In the genomic region with DNA sequence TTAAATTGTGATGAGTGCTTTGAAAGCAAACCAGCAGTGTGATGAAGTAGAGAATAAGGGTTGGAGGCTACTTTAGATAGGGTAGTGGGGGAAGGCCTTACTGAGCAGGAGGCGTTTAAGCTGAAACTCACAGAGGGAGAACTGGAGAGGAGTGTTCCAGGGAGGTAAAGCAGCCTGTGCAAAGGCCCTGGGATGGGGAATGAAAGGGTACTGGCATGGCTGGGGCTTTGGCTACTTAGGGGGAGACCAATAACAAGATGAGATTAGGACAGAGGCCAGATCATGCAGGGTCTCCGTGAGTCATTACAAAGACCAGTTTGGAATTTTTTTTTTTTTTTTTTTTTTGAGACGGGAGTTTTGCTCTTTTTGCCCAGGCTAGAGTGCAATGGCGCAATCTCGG, we compare ENCODE assay signal across 9 cellular contexts. TPM values are rescaled to one million over a fixed set of nuclear protein-coding genes. Genes with fewer than 3 reads are reported as not detected.
DNase-seq lines count a peak whose midpoint lies in the region; ATAC-seq, FAIRE-seq and TF ChIP-seq lines count a peak whose summit lies in the region.
"Had no signal": no experiment of that assay in that cellular context is flagged by ENCODE, and none has a peak within 500 bp of the region (broad histone marks: within the 10 kb centered on the region; RNA-seq: fewer than 3 reads in every experiment).

No MANE protein-coding gene starts in this region.

- no peaks in the 10 kb centered on the region for H4K20me1 ChIP-seq in endothelial cell of umbilical vein (replicated peaks; ENCODE audit: control insufficient read depth, extremely low read depth, insufficient read depth, low read length)

- no peaks in the 10 kb centered on the region for H3K9me1 ChIP-seq in endothelial cell of umbilical vein (replicated peaks; ENCODE audit: control insufficient read depth, extremely low read depth, insufficient read depth, low read length)

- H3K4me1 ChIP-seq in Peyer's patch (peaks cover 4 to 51% (median 26%) of the 10 kb centered on the region in 4 donors), endothelial cell of umbilical vein (ENCODE audit: control insufficient read depth, extremely low read depth, insufficient read depth, low read length) (peaks cover 39% of the 10 kb centered on the region), rectal smooth muscle tissue (ENCODE audit: control insufficient read depth, insufficient read depth, low read length) (peaks cover 24% of the 10 kb centered on the region), foreskin keratinocyte (peaks cover 20% of the 10 kb centered on the region)

- no peak overlapping the region for H2AFZ ChIP-seq in endothelial cell of umbilical vein (ENCODE audit: low read depth, low read length)

- H3K27me3 ChIP-seq in Peyer's patch: no peaks in the 10 kb centered on the region
- H3K27me3 ChIP-seq in endothelial cell of umbilical vein (ENCODE audit: control insufficient read depth in 2 of 2, insufficient read depth in 2 of 2, low read length in 2 of 2): no peaks in the 10 kb centered on the region
- no peaks in the 10 kb centered on the region for H3K27me3 ChIP-seq in rectal smooth muscle tissue (ENCODE audit: control insufficient read depth, insufficient read depth, low read length)
- peaks cover 1% of the 10 kb centered on the region for H3K27me3 ChIP-seq in foreskin keratinocyte

- H3K36me3 ChIP-seq in Peyer's patch: peaks cover 0 to 2% (median 0%) of the 10 kb centered on the region in 3 donors
- H3K36me3 ChIP-seq in endothelial cell of umbilical vein (ENCODE audit: control insufficient read depth in 2 of 2, extremely low read depth in 1 of 2, insufficient read depth in 2 of 2, low read length in 2 of 2): peaks cover 0 to under 1% of the 10 kb centered on the region in 2 experiments
- no peaks in the 10 kb centered on the region for H3K36me3 ChIP-seq in rectal smooth muscle tissue (ENCODE audit: control insufficient read depth, insufficient read depth, low read length)

- H3K79me2 ChIP-seq in endothelial cell of umbilical vein (ENCODE audit: control insufficient read depth, insufficient read depth, low read length): peaks cover 44% of the 10 kb centered on the region

- peak overlapping the region; percentile 78 for H3K4me2 ChIP-seq in endothelial cell of umbilical vein (ENCODE audit: insufficient read depth, low read length)

- no peak for TF ChIP-seq CTCF in GM12875 (IDR thresholded peaks at IDR 0.05; ENCODE audit: borderline replicate concordance, insufficient read depth, low read depth, low read length)
- TF ChIP-seq CTCF in Peyer's patch (IDR thresholded peaks at IDR 0.05): no peak
- TF ChIP-seq CTCF in endothelial cell of umbilical vein (IDR thresholded peaks at IDR 0.05; ENCODE audit: extremely low read depth in 1 of 2, insufficient read depth in 1 of 2, low read depth in 1 of 2, low read length in 2 of 2): no peak
- no peak for TF ChIP-seq CTCF in foreskin keratinocyte (conservative IDR thresholded peaks at IDR 0.05)

- no peak for FAIRE-seq in endothelial cell of umbilical vein (lab: Jason Lieb, UNC)

- no peak for DNase-seq in Peyer's patch
- no peak for DNase-seq in endothelial cell of umbilical vein (ENCODE audit: low read depth, low spot score)
- no peak for DNase-seq in foreskin keratinocyte
- DNase-seq in SIG-M5 treated with dmso at 0.1 percent for 504 hours (lab: John Stamatoyannopoulos, UW; ENCODE audit: unreplicated experiment): no peak
- DNase-seq in D341Med (ENCODE audit: low spot score): no peak
- no peak for DNase-seq in sciatic nerve (ENCODE audit: low spot score)

- intact Hi-C loops in endothelial cell of umbilical vein (cut with micrococcal nuclease): loop anchor here (1.0 kb wide), 4 partner anchors 25 to 68 kb away; no protein-coding TSS in a partner anchor
- intact Hi-C loops in sciatic nerve (cut with DNase I): loop anchor here (10.0 kb wide), 1 partner anchor 63 kb away; no protein-coding TSS in a partner anchor

- TSS peak; percentile 18 for BruUV-seq in endothelial cell of umbilical vein (replicated peaks; lab: Mats Ljungman, UMichigan)

- H3K9me3 ChIP-seq in Peyer's patch (no peaks in the 10 kb centered on the region), endothelial cell of umbilical vein (replicated peaks; ENCODE audit: control insufficient read depth, insufficient read depth, low read length) (no peaks in the 10 kb centered on the region)

- ATAC-seq in foreskin keratinocyte: no peak
- no peak for ATAC-seq in sciatic nerve

- dilution Hi-C loops in endothelial cell of umbilical vein (cut with MboI; ENCODE audit: extremely low pct_ligation_motif_present, low sequenced_read_pairs): no loop called here

- POLR2A ChIA-PET in endothelial cell of umbilical vein (lab: Charles Lee): no interaction called here

- H3K27ac ChIP-seq in Peyer's patch (no peak overlapping the region), endothelial cell of umbilical vein (ENCODE audit: insufficient read depth, low read depth, low read length) (no peak overlapping the region), rectal smooth muscle tissue (ENCODE audit: low read depth, low read length) (no peak overlapping the region), foreskin keratinocyte (no peak overlapping the region)

- CTCF ChIA-PET in endothelial cell of umbilical vein (lab: Charles Lee): interaction anchor here (0.7 to 4.3 kb wide), 6 partner anchors 14 to 67 kb away, joined by 3 to 20 read pairs (median 5); no protein-coding TSS in a partner anchor

- no peak overlapping the region for H3K9ac ChIP-seq in endothelial cell of umbilical vein (replicated peaks; ENCODE audit: extremely low read depth, insufficient read depth, low read length)
- no peak overlapping the region for H3K9ac ChIP-seq in rectal smooth muscle tissue (ENCODE audit: low read length)

- H3K4me3 ChIP-seq in GM12875 (ENCODE audit: low read depth, low read length): peak overlapping the region; percentile 98
- H3K4me3 ChIP-seq in Peyer's patch: peak overlapping the region in 3 of 4 donors; percentile 79 to 97 (median 90)
- peak overlapping the region in 2 of 3 experiments; percentile 53 to 65 for H3K4me3 ChIP-seq in endothelial cell of umbilical vein (replicated peaks in 1 of 3; ENCODE audit: insufficient read depth in 1 of 3, low read depth in 1 of 3, low read length in 3 of 3)
- H3K4me3 ChIP-seq in rectal smooth muscle tissue (ENCODE audit: low read length): peak overlapping the region; percentile 96

- TF ChIP-seq POLR2A in Peyer's patch (IDR thresholded peaks at IDR 0.05) (no peak), endothelial cell of umbilical vein (IDR thresholded peaks at IDR 0.05; ENCODE audit: low read depth, low read length) (no peak)

TF ChIP-seq in endothelial cell of umbilical vein, 7 proteins besides CTCF, POLR2A, EP300 and RAD21:
- no peak for TF ChIP-seq POLR2AphosphoS5 (IDR thresholded peaks at IDR 0.05; ENCODE audit: insufficient read depth, low read depth, low read length)
- TF ChIP-seq MYC (IDR thresholded peaks at IDR 0.05; ENCODE audit: low read depth, low read length): no peak
- TF ChIP-seq EZH2 (IDR thresholded peaks at IDR 0.05; ENCODE audit: borderline replicate concordance, low read depth, low read length, severe bottlenecking): no peak
- TF ChIP-seq, protein P1, sequence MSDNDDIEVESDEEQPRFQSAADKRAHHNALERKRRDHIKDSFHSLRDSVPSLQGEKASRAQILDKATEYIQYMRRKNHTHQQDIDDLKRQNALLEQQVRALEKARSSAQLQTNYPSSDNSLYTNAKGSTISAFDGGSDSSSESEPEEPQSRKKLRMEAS (IDR thresholded peaks at IDR 0.05; ENCODE audit: insufficient read depth, insufficient read length): no peak
- no peak for TF ChIP-seq FOS (IDR thresholded peaks at IDR 0.05; ENCODE audit: borderline replicate concordance, insufficient read depth, low read length)
- TF ChIP-seq GATA2 (IDR thresholded peaks at IDR 0.05; ENCODE audit: insufficient read depth, insufficient read length, low read depth, low read length): no peak
- TF ChIP-seq JUN (IDR thresholded peaks at IDR 0.05; ENCODE audit: borderline replicate concordance, insufficient read depth, insufficient read length, low read depth): no peak

RNA-seq across cellular contexts. Expression of a gene that starts 1.1 kb away (rescaled TPM):
- total RNA-seq in Peyer's patch (100 to 1,000 TPM in 3 of 4 donors, 10 to 100 TPM in 1; 68.8 to 214 (median 129) TPM), endothelial cell of umbilical vein (102 and 114 TPM in 2 replicates), foreskin keratinocyte (62.5 and 75.3 TPM in 2 replicates), sciatic nerve (46.9 TPM)
- polyA plus RNA-seq in endothelial cell of umbilical vein (157 and 172 TPM in 2 replicates), foreskin keratinocyte (73.8 and 80.6 TPM in 2 replicates)
- polyA plus RNA-seq in endothelial cell of umbilical vein (2011; cell fraction: cytosol; rRNA removed): 176 and 178 TPM in 2 replicates
- 344 and 359 TPM in 2 replicates for polyA plus RNA-seq in endothelial cell of umbilical vein (2011; cell fraction: nucleus; rRNA removed)
- polyA plus RNA-seq in endothelial cell of umbilical vein (2012): 80.6 and 99.1 TPM in 2 replicates
- polyA minus RNA-seq in endothelial cell of umbilical vein: 147 and 200 TPM in 2 replicates
- polyA minus RNA-seq in endothelial cell of umbilical vein (2011; cell fraction: cytosol; rRNA and poly(A)+ RNA removed): 52.9 TPM
- polyA minus RNA-seq in endothelial cell of umbilical vein (2011; cell fraction: nucleus; rRNA and poly(A)+ RNA removed): 117 and 126 TPM in 2 replicates

RNA-seq across cellular contexts. Expression of a gene that starts 51.1 kb away (rescaled TPM):
- total RNA-seq in Peyer's patch (100 to 1,000 TPM in 2 of 4 donors, 10 to 100 TPM in 2; 18.4 to 262 (median 91.2) TPM), endothelial cell of umbilical vein (8.1 and 8.5 TPM in 2 replicates), foreskin keratinocyte (0.17 TPM in 1 of 2 replicates, not detected in the other), sciatic nerve (55.0 TPM)
- polyA plus RNA-seq in endothelial cell of umbilical vein (5.6 and 8.5 TPM in 2 replicates), foreskin keratinocyte (0.07 TPM in 2 replicates)
- polyA plus RNA-seq in endothelial cell of umbilical vein (2011; cell fraction: cytosol; rRNA removed): 3.4 and 5.3 TPM in 2 replicates
- polyA plus RNA-seq in endothelial cell of umbilical vein (2011; cell fraction: nucleus; rRNA removed): 14.1 and 15.9 TPM in 2 replicates
- 0.78 and 1.1 TPM in 2 replicates for polyA plus RNA-seq in endothelial cell of umbilical vein (2012)
- 5.6 and 9.1 TPM in 2 replicates for polyA minus RNA-seq in endothelial cell of umbilical vein
- polyA minus RNA-seq in endothelial cell of umbilical vein (2011; cell fraction: cytosol; rRNA and poly(A)+ RNA removed): 0.31 TPM
- 12.1 and 14.6 TPM in 2 replicates for polyA minus RNA-seq in endothelial cell of umbilical vein (2011; cell fraction: nucleus; rRNA and poly(A)+ RNA removed)
- total RNA-seq: LHCN-M2 had no signal
